22 cellular contexts compared by ENCODE assay signal in the genomic region with DNA sequence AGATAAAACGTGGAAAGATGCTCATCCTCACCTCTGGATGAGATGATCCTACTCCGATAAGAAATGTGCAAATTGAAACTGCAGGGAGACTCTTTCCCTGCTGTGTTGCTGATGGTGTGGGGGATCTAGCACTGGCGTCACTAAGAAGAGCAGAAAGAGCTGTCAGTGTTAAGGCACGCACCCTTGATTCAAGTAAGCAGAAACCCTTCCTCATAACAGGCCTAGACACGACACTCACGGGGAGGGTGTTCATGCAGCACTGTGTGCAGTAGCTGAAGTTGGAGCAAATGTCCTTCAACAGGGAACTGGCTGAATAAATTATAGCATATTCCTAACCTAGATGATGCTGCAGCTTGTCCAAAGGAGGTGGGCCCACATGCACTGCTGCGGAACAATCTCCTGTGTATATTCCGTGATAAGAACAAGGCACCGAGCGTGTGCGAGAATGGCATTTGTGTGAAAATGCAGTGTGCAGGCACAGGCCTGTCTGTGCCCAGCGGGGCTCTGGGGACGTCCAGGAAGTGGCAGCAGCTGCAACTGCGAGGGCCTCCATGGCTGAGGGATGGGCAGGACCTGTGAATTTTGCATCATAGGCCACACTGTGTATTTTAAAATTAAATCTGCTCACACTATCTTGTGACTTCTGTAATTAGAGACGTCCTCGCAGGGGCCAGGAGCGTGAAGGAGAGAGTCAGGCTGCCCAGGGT.
DNase-seq lines count a peak whose midpoint lies in the region; ATAC-seq and TF ChIP-seq lines count a peak whose summit lies in the region.
"Had no signal": no experiment of that assay in that cellular context is flagged by ENCODE, and none has a peak within 500 bp of the region (broad histone marks: within the 10 kb centered on the region; RNA-seq: fewer than 3 reads in every experiment).

No MANE protein-coding gene starts in this region.

- H3K4me1 Mint-ChIP-seq in stimulated activated memory B cell treated with anti-CD40 and anti-IgM and Interleukin-4, amounts not matched to agents 10 μg/mL and 1 μg/mL and 100 μg/mL, for 72 hours: no peaks in the 10 kb centered on the region
- H3K4me1 Mint-ChIP-seq: B cell had no signal

- H3K27ac Mint-ChIP-seq in stimulated activated memory B cell treated with anti-CD40 and anti-IgM and Interleukin-4, amounts not matched to agents 10 μg/mL and 1 μg/mL and 100 μg/mL, for 72 hours: no peak overlapping the region
- H3K27ac Mint-ChIP-seq: activated T-cell treated with anti-CD3 and anti-CD28 coated beads, Interleukin-2, amount 50 U/mL, for 24 hours; B cell; endodermal cell had no signal

- DNase-seq in HPDE6-E6E7 (ENCODE audit: extremely low spot score) (peak; percentile 88), NCI-H69 (lab: John Stamatoyannopoulos, UW) (peak; percentile 49), foreskin keratinocyte (peak; percentile 90 to 94), spleen (peak; percentile 59), HT-29 (ENCODE audit: low spot score) (no peak)
- DNase-seq: activated CD4-positive, alpha-beta T cell treated with anti-CD3 and anti-CD28 coated beads, Interleukin-2, amount 50 U/mL, for 4 hours; activated naive CD4-positive, alpha-beta T cell treated with anti-CD3 and anti-CD28 coated beads, Interleukin-2, amount 50 U/mL, for 16 hours; activated T-cell treated with anti-CD3 and anti-CD28 coated beads, Interleukin-2, amount 50 U/mL, for 24 hours; Calu3; endodermal cell; GDM1; hypothalamus; kidney glomerular epithelial cell; midbrain; NCI-H1436; NCI-H524; SHP77; stimulated activated naive CD8-positive, alpha-beta T cell treated with anti-CD3 and anti-CD28 coated beads, Interleukin-15, Interleukin-2, amounts not matched to agents 100 U/mL and 50 U/mL, for 24 hours had no signal

- no peaks in the 10 kb centered on the region for H3K9me3 ChIP-seq in spleen
- H3K9me3 ChIP-seq: vagina had no signal

- WGBS in spleen, 5 donors: 85 to 90% (median 88%) methylated on average over 17 of the region's 17 CpGs

- H3K4me3 Mint-ChIP-seq in stimulated activated memory B cell treated with anti-CD40 and anti-IgM and Interleukin-4, amounts not matched to agents 10 μg/mL and 1 μg/mL and 100 μg/mL, for 72 hours: no peak overlapping the region
- H3K4me3 Mint-ChIP-seq: activated T-cell treated with anti-CD3 and anti-CD28 coated beads, Interleukin-2, amount 50 U/mL, for 24 hours; B cell; endodermal cell had no signal

- TF ChIP-seq CTCF in foreskin keratinocyte (conservative IDR thresholded peaks at IDR 0.05) (no peak), spleen (IDR thresholded peaks at IDR 0.05 in 8 of 11, conservative IDR thresholded peaks at IDR 0.05 in 3 of 11) (no peak)

- peaks cover 0 to 100% (median 70%) of the 10 kb centered on the region in 6 donors for H3K36me3 ChIP-seq in spleen

- peak; percentile 73 for ATAC-seq in foreskin keratinocyte
- no peak for ATAC-seq in stimulated activated memory B cell treated with anti-CD40 and anti-IgM and Interleukin-4, amounts not matched to agents 10 μg/mL and 1 μg/mL and 100 μg/mL, for 72 hours
- no peak for ATAC-seq in GM19023 (IDR thresholded peaks at IDR 0.05; ENCODE audit: unreplicated experiment)
- ATAC-seq: stimulated activated naive CD8-positive, alpha-beta T cell treated with anti-CD3 and anti-CD28 coated beads, Interleukin-15, Interleukin-2, amounts not matched to agents 100 U/mL and 50 U/mL, for 24 hours had no signal

- intact Hi-C loops in spleen (cut with DNase I; ENCODE audit: low total_unique reads): no loop called here

- H3K4me1 ChIP-seq in foreskin keratinocyte: peaks cover 28% of the 10 kb centered on the region
- peaks cover 11 to 35% (median 23%) of the 10 kb centered on the region in 6 donors for H3K4me1 ChIP-seq in spleen

- H3K9me3 Mint-ChIP-seq in stimulated activated memory B cell treated with anti-CD40 and anti-IgM and Interleukin-4, amounts not matched to agents 10 μg/mL and 1 μg/mL and 100 μg/mL, for 72 hours: no peaks in the 10 kb centered on the region
- H3K9me3 Mint-ChIP-seq: activated T-cell treated with anti-CD3 and anti-CD28 coated beads, Interleukin-2, amount 50 U/mL, for 24 hours; endodermal cell had no signal

- no peak for TF ChIP-seq POLR2A in spleen (IDR thresholded peaks at IDR 0.05)

- H3K27ac ChIP-seq in foreskin keratinocyte (peak overlapping the region; percentile 74), spleen (no peak overlapping the region)
- H3K27ac ChIP-seq: vagina had no signal

- peaks cover 44% of the 10 kb centered on the region for H3K36me3 Mint-ChIP-seq in stimulated activated memory B cell treated with anti-CD40 and anti-IgM and Interleukin-4, amounts not matched to agents 10 μg/mL and 1 μg/mL and 100 μg/mL, for 72 hours

- no peaks in the 10 kb centered on the region for H3K27me3 ChIP-seq in foreskin keratinocyte
- no peaks in the 10 kb centered on the region for H3K27me3 ChIP-seq in spleen (replicated peaks in 1 of 7)
- H3K27me3 ChIP-seq: vagina had no signal

- no peaks in the 10 kb centered on the region for H3K27me3 Mint-ChIP-seq in stimulated activated memory B cell treated with anti-CD40 and anti-IgM and Interleukin-4, amounts not matched to agents 10 μg/mL and 1 μg/mL and 100 μg/mL, for 72 hours
- H3K27me3 Mint-ChIP-seq: activated T-cell treated with anti-CD3 and anti-CD28 coated beads, Interleukin-2, amount 50 U/mL, for 24 hours; B cell had no signal

- no peak overlapping the region for H3K4me3 ChIP-seq in spleen
- H3K4me3 ChIP-seq: vagina had no signal
